In the genomic region with DNA sequence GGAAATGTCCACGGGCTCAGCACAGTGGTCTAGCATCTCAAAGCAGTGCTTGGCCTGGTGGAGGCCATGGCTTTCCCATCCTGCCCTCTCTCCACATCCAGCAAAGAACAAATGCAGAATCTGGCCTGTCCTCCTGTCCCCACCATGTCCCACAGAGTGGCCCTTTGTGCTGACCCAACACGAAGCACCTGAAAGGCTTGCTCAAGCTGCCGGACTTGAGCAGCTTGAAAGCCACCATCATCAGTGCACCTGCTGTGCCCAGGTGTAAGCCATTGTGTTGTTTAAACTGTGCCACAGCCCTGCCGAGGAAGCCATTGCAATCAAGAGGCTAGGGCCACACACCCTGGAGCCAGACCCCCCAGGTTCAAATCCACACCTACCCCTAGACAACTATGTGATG, we compare ENCODE assay signal across 1 cellular context.
TF ChIP-seq lines count a peak whose summit lies in the region.

No MANE protein-coding gene starts in this region.

TF ChIP-seq in HCT116, 20 proteins besides CTCF, POLR2A, EP300 and RAD21 (continued from another document):
- TF ChIP-seq, protein P1, sequence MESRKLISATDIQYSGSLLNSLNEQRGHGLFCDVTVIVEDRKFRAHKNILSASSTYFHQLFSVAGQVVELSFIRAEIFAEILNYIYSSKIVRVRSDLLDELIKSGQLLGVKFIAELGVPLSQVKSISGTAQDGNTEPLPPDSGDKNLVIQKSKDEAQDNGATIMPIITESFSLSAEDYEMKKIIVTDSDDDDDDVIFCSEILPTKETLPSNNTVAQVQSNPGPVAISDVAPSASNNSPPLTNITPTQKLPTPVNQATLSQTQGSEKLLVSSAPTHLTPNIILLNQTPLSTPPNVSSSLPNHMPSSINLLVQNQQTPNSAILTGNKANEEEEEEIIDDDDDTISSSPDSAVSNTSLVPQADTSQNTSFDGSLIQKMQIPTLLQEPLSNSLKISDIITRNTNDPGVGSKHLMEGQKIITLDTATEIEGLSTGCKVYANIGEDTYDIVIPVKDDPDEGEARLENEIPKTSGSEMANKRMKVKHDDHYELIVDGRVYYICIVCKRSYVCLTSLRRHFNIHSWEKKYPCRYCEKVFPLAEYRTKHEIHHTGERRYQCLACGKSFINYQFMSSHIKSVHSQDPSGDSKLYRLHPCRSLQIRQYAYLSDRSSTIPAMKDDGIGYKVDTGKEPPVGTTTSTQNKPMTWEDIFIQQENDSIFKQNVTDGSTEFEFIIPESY (IDR thresholded peaks at IDR 0.05; ENCODE audit: extremely low read depth, insufficient replicate concordance, low read length) = no peak
- TF ChIP-seq, protein P2, sequence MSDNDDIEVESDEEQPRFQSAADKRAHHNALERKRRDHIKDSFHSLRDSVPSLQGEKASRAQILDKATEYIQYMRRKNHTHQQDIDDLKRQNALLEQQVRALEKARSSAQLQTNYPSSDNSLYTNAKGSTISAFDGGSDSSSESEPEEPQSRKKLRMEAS (IDR thresholded peaks at IDR 0.05) = no peak
- TF ChIP-seq FOSL1 (IDR thresholded peaks at IDR 0.05; ENCODE audit: low read depth) (no peak), ZFX (IDR thresholded peaks at IDR 0.05) (no peak), SIN3A (IDR thresholded peaks at IDR 0.05; ENCODE audit: low read depth) (no peak), EZH2phosphoT487 (IDR thresholded peaks at IDR 0.05; ENCODE audit: borderline replicate concordance) (no peak), JUND (IDR thresholded peaks at IDR 0.05) (no peak), EZH2 (IDR thresholded peaks at IDR 0.05) (no peak), SP1 (IDR thresholded peaks at IDR 0.05; ENCODE audit: low read depth) (no peak)
- TF ChIP-seq, protein P3, sequence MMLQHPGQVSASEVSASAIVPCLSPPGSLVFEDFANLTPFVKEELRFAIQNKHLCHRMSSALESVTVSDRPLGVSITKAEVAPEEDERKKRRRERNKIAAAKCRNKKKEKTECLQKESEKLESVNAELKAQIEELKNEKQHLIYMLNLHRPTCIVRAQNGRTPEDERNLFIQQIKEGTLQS (IDR thresholded peaks at IDR 0.05) = no peak
- TF ChIP-seq, protein P4, sequence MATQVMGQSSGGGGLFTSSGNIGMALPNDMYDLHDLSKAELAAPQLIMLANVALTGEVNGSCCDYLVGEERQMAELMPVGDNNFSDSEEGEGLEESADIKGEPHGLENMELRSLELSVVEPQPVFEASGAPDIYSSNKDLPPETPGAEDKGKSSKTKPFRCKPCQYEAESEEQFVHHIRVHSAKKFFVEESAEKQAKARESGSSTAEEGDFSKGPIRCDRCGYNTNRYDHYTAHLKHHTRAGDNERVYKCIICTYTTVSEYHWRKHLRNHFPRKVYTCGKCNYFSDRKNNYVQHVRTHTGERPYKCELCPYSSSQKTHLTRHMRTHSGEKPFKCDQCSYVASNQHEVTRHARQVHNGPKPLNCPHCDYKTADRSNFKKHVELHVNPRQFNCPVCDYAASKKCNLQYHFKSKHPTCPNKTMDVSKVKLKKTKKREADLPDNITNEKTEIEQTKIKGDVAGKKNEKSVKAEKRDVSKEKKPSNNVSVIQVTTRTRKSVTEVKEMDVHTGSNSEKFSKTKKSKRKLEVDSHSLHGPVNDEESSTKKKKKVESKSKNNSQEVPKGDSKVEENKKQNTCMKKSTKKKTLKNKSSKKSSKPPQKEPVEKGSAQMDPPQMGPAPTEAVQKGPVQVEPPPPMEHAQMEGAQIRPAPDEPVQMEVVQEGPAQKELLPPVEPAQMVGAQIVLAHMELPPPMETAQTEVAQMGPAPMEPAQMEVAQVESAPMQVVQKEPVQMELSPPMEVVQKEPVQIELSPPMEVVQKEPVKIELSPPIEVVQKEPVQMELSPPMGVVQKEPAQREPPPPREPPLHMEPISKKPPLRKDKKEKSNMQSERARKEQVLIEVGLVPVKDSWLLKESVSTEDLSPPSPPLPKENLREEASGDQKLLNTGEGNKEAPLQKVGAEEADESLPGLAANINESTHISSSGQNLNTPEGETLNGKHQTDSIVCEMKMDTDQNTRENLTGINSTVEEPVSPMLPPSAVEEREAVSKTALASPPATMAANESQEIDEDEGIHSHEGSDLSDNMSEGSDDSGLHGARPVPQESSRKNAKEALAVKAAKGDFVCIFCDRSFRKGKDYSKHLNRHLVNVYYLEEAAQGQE (IDR thresholded peaks at IDR 0.05; ENCODE audit: low read depth) = no peak
